Comparison of ENCODE assay signal across 11 cellular contexts in genomic region chr14:68104518-68104917, GRCh38.
DNase-seq lines count a peak whose midpoint lies in the region; ATAC-seq and TF ChIP-seq lines count a peak whose summit lies in the region.
"Had no signal": no experiment of that assay in that cellular context is flagged by ENCODE, and none has a peak within 500 bp of the region (broad histone marks: within the 10 kb centered on the region; RNA-seq: fewer than 3 reads in every experiment).

No MANE protein-coding gene starts in this region.

- no peaks in the 10 kb centered on the region for H3K79me2 ChIP-seq in mammary epithelial cell (ENCODE audit: insufficient read depth, low read length)

- H3K4me1 ChIP-seq in mammary epithelial cell (ENCODE audit: insufficient read depth, low read length): peaks cover 10% of the 10 kb centered on the region
- H3K4me1 ChIP-seq in vagina: peaks cover 10% of the 10 kb centered on the region
- H3K4me1 ChIP-seq in adrenal gland (replicated peaks in 1 of 2): no peaks in the 10 kb centered on the region

- peak overlapping the region; percentile 60 for H3K4me2 ChIP-seq in mammary epithelial cell (ENCODE audit: insufficient read depth, low read depth, low read length)

- CTCF ChIA-PET in mammary epithelial cell (lab: Charles Lee; ENCODE audit: low non-redundant PET): interaction anchor here (0.5 kb wide), 1 partner anchor 292 kb away, joined by 4 read pairs; no protein-coding TSS in a partner anchor

- DNase-seq in Right ventricle myocardium inferior (ENCODE audit: missing footprints) (no peak), cardiac septum (ENCODE audit: low spot score) (no peak), mammary epithelial cell (peak; percentile 92), kidney tubule cell (ENCODE audit: low spot score) (peak; percentile 96), vagina (ENCODE audit: extremely low spot score in 2 of 2) (no peak), adrenal gland (no peak)
- DNase-seq: AML-193; NCI-H146; stimulated activated CD8-positive, alpha-beta memory T cell treated with anti-CD3 and anti-CD28 coated beads, Interleukin-4, amount 100 ng/mL, for 48 hours had no signal

- 0% methylated on average over 1 of the region's 1 CpG for WGBS in mammary epithelial cell (ENCODE audit: low coverage, missing lambda C conversion rate)
- WGBS in adrenal gland, 4 donors: 79 to 90% (median 84%) methylated on average over 1 of the region's 1 CpG

- peak overlapping the region; percentile 9 for H2AFZ ChIP-seq in mammary epithelial cell (ENCODE audit: low read depth, low read length)

- TF ChIP-seq CTCF in mammary epithelial cell (conservative IDR thresholded peaks at IDR 0.05 in 1 of 2, IDR thresholded peaks at IDR 0.05 in 1 of 2; ENCODE audit: extremely low read depth in 1 of 2, insufficient read depth in 1 of 2, low read depth in 1 of 2, low read length in 2 of 2) (no peak), vagina (IDR thresholded peaks at IDR 0.05) (no peak), adrenal gland (IDR thresholded peaks at IDR 0.05) (no peak)

- H3K27me3 ChIP-seq in mammary epithelial cell (ENCODE audit: insufficient read depth, low read length) (no peaks in the 10 kb centered on the region), vagina (no peaks in the 10 kb centered on the region), adrenal gland (no peaks in the 10 kb centered on the region)

- H4K20me1 ChIP-seq in mammary epithelial cell (ENCODE audit: insufficient read depth, low read length): no peaks in the 10 kb centered on the region

- ATAC-seq in Right ventricle myocardium inferior (peak; percentile 78), HG02981 (IDR thresholded peaks at IDR 0.05; ENCODE audit: unreplicated experiment) (no peak), HG03139 (IDR thresholded peaks at IDR 0.05; ENCODE audit: unreplicated experiment) (no peak)

- H3K4me3 ChIP-seq in mammary epithelial cell (replicated peaks in 1 of 3; ENCODE audit: insufficient read depth in 1 of 3, low read depth in 2 of 3, low read length in 3 of 3): no peak overlapping the region
- H3K4me3 ChIP-seq in vagina: no peak overlapping the region
- no peak overlapping the region for H3K4me3 ChIP-seq in adrenal gland

- H3K9me3 ChIP-seq in mammary epithelial cell (replicated peaks; ENCODE audit: insufficient read depth, low read length) (peaks cover 13% of the 10 kb centered on the region), vagina (peaks cover 9% of the 10 kb centered on the region), adrenal gland (replicated peaks in 1 of 3) (peaks cover 0 to 8% (median 0%) of the 10 kb centered on the region in 3 donors)

- no peaks in the 10 kb centered on the region for H3K36me3 ChIP-seq in mammary epithelial cell (ENCODE audit: insufficient read depth, low read length)
- H3K36me3 ChIP-seq in vagina: no peaks in the 10 kb centered on the region
- no peaks in the 10 kb centered on the region for H3K36me3 ChIP-seq in adrenal gland (replicated peaks in 1 of 2)

- in situ Hi-C loops in mammary epithelial cell (cut with MboI; ENCODE audit: low sequenced_read_pairs in 2 of 2): no loop called here

- H3K27ac ChIP-seq in mammary epithelial cell (ENCODE audit: insufficient read depth, low read depth, low read length) (peak overlapping the region; percentile 44), vagina (peak overlapping the region; percentile 3), adrenal gland (no peak overlapping the region)

- TF ChIP-seq POLR2A in vagina (IDR thresholded peaks at IDR 0.05) (no peak), adrenal gland (IDR thresholded peaks at IDR 0.05) (no peak)

- dilution Hi-C loops in mammary epithelial cell (cut with HindIII; ENCODE audit: low sequenced_read_pairs): no loop called here

- intact Hi-C loops in Right ventricle myocardium inferior (cut with DNase I) (no loop called here), cardiac septum (cut with DNase I) (no loop called here), mammary epithelial cell (cut with micrococcal nuclease) (no loop called here), vagina (cut with DNase I) (no loop called here), adrenal gland (cut with DNase I) (no loop called here)

- BruUV-seq in mammary epithelial cell (replicated peaks; lab: Mats Ljungman, UMichigan): no TSS peak

- H3K9ac ChIP-seq in mammary epithelial cell (ENCODE audit: insufficient read depth, low read length): no peak overlapping the region

Comparison
In these comparisons a context has a peak if more than half of its experiments do, and no peak if none do; other contexts are left out.
1. DNase-seq: peak in mammary epithelial cell (single experiment) and kidney tubule cell (single experiment); none in Right ventricle myocardium inferior (single experiment), cardiac septum (single experiment), vagina (0 of 2) and adrenal gland (0 of 7).
2. H3K27ac ChIP-seq: peak in mammary epithelial cell (single experiment) and vagina (single experiment); none in adrenal gland (0 of 5).